In the genomic region with DNA sequence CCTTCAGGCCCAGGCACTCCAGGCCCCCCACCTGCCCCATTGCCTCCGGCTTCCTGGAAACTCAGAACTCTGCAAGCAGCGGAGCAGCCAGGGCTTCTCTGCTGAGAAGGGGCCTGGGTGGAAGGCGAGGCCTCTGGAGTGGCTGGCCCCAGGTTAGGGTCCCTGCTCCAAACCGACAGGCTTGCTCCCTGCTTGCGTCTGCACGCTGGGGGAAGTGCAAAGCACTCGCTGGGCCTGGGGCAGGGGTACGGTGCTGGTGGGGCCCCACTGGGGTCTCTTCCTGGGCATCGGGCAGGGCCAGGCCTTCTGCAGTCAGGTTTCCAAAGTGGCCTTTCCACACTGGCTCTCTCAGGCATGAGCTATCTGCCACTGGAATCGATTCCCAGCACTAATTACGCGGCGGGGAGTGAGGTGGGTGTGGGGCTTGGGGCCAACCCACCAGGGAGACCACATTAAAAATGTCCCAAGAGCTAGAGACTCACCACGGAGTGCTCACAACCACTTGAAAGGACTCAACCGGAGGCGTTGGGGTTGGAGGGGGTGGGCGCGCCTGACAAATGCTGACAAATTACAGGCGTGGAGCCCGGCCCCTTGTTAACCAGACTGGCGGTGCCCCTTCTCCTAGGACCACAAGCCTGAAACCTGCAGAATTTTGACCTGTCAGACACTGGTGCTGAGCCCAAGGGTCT, we compare ENCODE assay signal across 18 cellular contexts. TPM values are rescaled to one million over a fixed set of nuclear protein-coding genes. Genes with fewer than 3 reads are reported as not detected.
DNase-seq lines count a peak whose midpoint lies in the region; ATAC-seq and TF ChIP-seq lines count a peak whose summit lies in the region.
"Had no signal": no experiment of that assay in that cellular context is flagged by ENCODE, and none has a peak within 500 bp of the region (broad histone marks: within the 10 kb centered on the region; RNA-seq: fewer than 3 reads in every experiment).

No MANE protein-coding gene starts in this region.

- H3K27me3 Mint-ChIP-seq in activated naive CD8-positive, alpha-beta T cell treated with anti-CD3 and anti-CD28 coated beads, Interleukin-2, amount 10 ng/mL, durations not matched to agents 7 days and 5 days, result no peaks in the 10 kb centered on the region
- H3K27me3 Mint-ChIP-seq: CD4-positive, alpha-beta memory T cell had no signal

- H4K8ac ChIP-seq in neuronal stem cell (ENCODE audit: low read depth, low read length), result no peak overlapping the region

- H3K9ac ChIP-seq in DND-41 (ENCODE audit: low read depth, low read length), result no peak overlapping the region
- H3K9ac ChIP-seq in neuronal stem cell (ENCODE audit: low read depth, low read length, poor library complexity), result no peak overlapping the region

- H3K9me3 Mint-ChIP-seq in activated naive CD8-positive, alpha-beta T cell treated with anti-CD3 and anti-CD28 coated beads, Interleukin-2, amount 10 ng/mL, durations not matched to agents 7 days and 5 days, result no peaks in the 10 kb centered on the region
- H3K9me3 Mint-ChIP-seq: CD4-positive, alpha-beta memory T cell; GM23338 had no signal

- DNase-seq in Right ventricle myocardium inferior (ENCODE audit: missing footprints) (peak; percentile 37), heart right ventricle (no peak), DND-41 (peak; percentile 42), neuronal stem cell (ENCODE audit: low spot score) (no peak), NCI-H187 (lab: John Stamatoyannopoulos, UW) (no peak), T-helper 9 cell (no peak)
- no peak for DNase-seq in activated naive CD8-positive, alpha-beta T cell treated with anti-CD3 and anti-CD28 coated beads, Interleukin-2, amount 10 ng/mL, durations not matched to agents 7 days and 5 days
- DNase-seq in activated effector memory CD4-positive, alpha-beta T cell treated with Interleukin-2 at 50 U/mL for 16 hours, result no peak
- DNase-seq: CD4-positive, alpha-beta memory T cell; GF-D8; KBM-7; NCI-H1092; NCI-H510A; SJCRH30 had no signal

- no peak overlapping the region for H3K4me2 ChIP-seq in DND-41 (ENCODE audit: insufficient read depth, low read length)
- H3K4me2 ChIP-seq in neuronal stem cell (ENCODE audit: insufficient read depth, low read length, poor library complexity, severe bottlenecking), result no peak overlapping the region
- H3K4me2 ChIP-seq: GM23338 had no signal

- no peak overlapping the region for H3K18ac ChIP-seq in neuronal stem cell (ENCODE audit: low read length)

- H2AK5ac ChIP-seq in neuronal stem cell (ENCODE audit: low read depth, low read length), result no peak overlapping the region

- H2BK15ac ChIP-seq in neuronal stem cell (ENCODE audit: low read length), result no peak overlapping the region

- H3K36me3 ChIP-seq in heart right ventricle (no peaks in the 10 kb centered on the region), DND-41 (ENCODE audit: insufficient read depth, low read length) (no peaks in the 10 kb centered on the region), neuronal stem cell (replicated peaks in 1 of 2; ENCODE audit: control insufficient read depth in 2 of 2, insufficient read depth in 2 of 2, low read length in 2 of 2) (peaks cover 0 to 16% of the 10 kb centered on the region in 2 donors)
- H3K36me3 ChIP-seq: SJCRH30 had no signal

- H3K4me3 Mint-ChIP-seq in activated naive CD8-positive, alpha-beta T cell treated with anti-CD3 and anti-CD28 coated beads, Interleukin-2, amount 10 ng/mL, durations not matched to agents 7 days and 5 days, result no peak overlapping the region
- H3K4me3 Mint-ChIP-seq: CD4-positive, alpha-beta memory T cell; GM23338 had no signal

- no peaks in the 10 kb centered on the region for H3K79me2 ChIP-seq in DND-41 (ENCODE audit: insufficient read depth, low read length)

- H3K9me3 ChIP-seq in heart right ventricle, result no peaks in the 10 kb centered on the region
- H3K9me3 ChIP-seq in DND-41 (ENCODE audit: insufficient read depth, low read length, severe bottlenecking), result no peaks in the 10 kb centered on the region
- no peaks in the 10 kb centered on the region for H3K9me3 ChIP-seq in neuronal stem cell (replicated peaks in 1 of 2; ENCODE audit: control insufficient read depth in 2 of 2, insufficient read depth in 1 of 2, low read depth in 1 of 2, low read length in 2 of 2)
- H3K9me3 ChIP-seq: SJCRH30 had no signal

- H2AFZ ChIP-seq in DND-41 (ENCODE audit: low read depth, low read length) (no peak overlapping the region), neuronal stem cell (ENCODE audit: low read length) (peak overlapping the region; percentile 35)
- H2AFZ ChIP-seq: GM23338 had no signal

- 89 to 90% methylated on average over 21 of the region's 21 CpGs for WGBS in heart right ventricle, 2 donors
- WGBS in neuronal stem cell (ENCODE audit: extremely low coverage in 2 of 2, insufficient read length in 2 of 2, insufficient replicate concordance in 1 of 2), 2 donors, result no CpG with 5 or more reads among the region's 21 CpGs

- TF ChIP-seq CTCF in heart right ventricle (IDR thresholded peaks at IDR 0.05) (no peak), DND-41 (IDR thresholded peaks at IDR 0.05; ENCODE audit: borderline replicate concordance, extremely low read depth, low read length, poor library complexity, severe bottlenecking) (no peak)

- no peak overlapping the region for H2BK120ac ChIP-seq in neuronal stem cell (ENCODE audit: low read depth, low read length)

- H4K20me1 ChIP-seq in DND-41 (ENCODE audit: insufficient read depth, low read length), result peaks cover 2% of the 10 kb centered on the region; the same call in 1 of the 2 replicates

- H4K91ac ChIP-seq in neuronal stem cell (ENCODE audit: low read depth, low read length, poor library complexity), result no peak overlapping the region

- H3K14ac ChIP-seq in neuronal stem cell (ENCODE audit: low read length), result peak overlapping the region; percentile 82

- intact Hi-C loops in Right ventricle myocardium inferior (cut with DNase I), result no loop called here
- intact Hi-C loops in heart right ventricle (cut with DNase I), result loop anchor here in 1 of 10 donors (10.0 kb wide), 1 partner anchor 62 kb away; no protein-coding TSS in a partner anchor

- H3K27ac ChIP-seq in heart right ventricle (no peak overlapping the region), DND-41 (ENCODE audit: low read length) (no peak overlapping the region), neuronal stem cell (replicated peaks; ENCODE audit: low read length) (no peak overlapping the region)
- H3K27ac ChIP-seq: HL-60, SJCRH30 had no signal

- H3K27ac Mint-ChIP-seq in activated naive CD8-positive, alpha-beta T cell treated with anti-CD3 and anti-CD28 coated beads, Interleukin-2, amount 10 ng/mL, durations not matched to agents 7 days and 5 days, result no peak overlapping the region
- H3K27ac Mint-ChIP-seq: GM23338 had no signal

- POLR2A ChIA-PET in activated naive CD8-positive, alpha-beta T cell treated with anti-CD3 and anti-CD28 coated beads, Interleukin-2, amount 10 ng/mL, durations not matched to agents 7 days and 5 days (lab: Charles Lee), result no interaction called here

- no peak overlapping the region for H3K23ac ChIP-seq in neuronal stem cell (ENCODE audit: low read depth, low read length, poor library complexity)

- no peaks in the 10 kb centered on the region for H3K36me3 Mint-ChIP-seq in activated naive CD8-positive, alpha-beta T cell treated with anti-CD3 and anti-CD28 coated beads, Interleukin-2, amount 10 ng/mL, durations not matched to agents 7 days and 5 days

- H3K4me3 ChIP-seq in heart right ventricle (no peak overlapping the region), DND-41 (ENCODE audit: low read depth in 1 of 2, low read length in 2 of 2) (no peak overlapping the region), neuronal stem cell (ENCODE audit: low read length in 2 of 2) (no peak overlapping the region)
- H3K4me3 ChIP-seq: GM23338, SJCRH30 had no signal

- H3K4ac ChIP-seq in neuronal stem cell (ENCODE audit: low read length), result no peak overlapping the region

- ATAC-seq in Right ventricle myocardium inferior (no peak), heart right ventricle (no peak), DND-41 (ENCODE audit: insufficient read depth, low read depth) (peak; percentile 77)
- peak; percentile 25 for ATAC-seq in activated naive CD8-positive, alpha-beta T cell treated with anti-CD3 and anti-CD28 coated beads, Interleukin-2, amount 10 ng/mL, durations not matched to agents 7 days and 5 days (ENCODE audit: low read depth)
- ATAC-seq: GM23338 had no signal

- H3K4me1 ChIP-seq in heart right ventricle (no peaks in the 10 kb centered on the region), DND-41 (ENCODE audit: insufficient read depth, low read length) (no peaks in the 10 kb centered on the region), neuronal stem cell (ENCODE audit: control insufficient read depth in 2 of 2, insufficient read depth in 1 of 2, low read depth in 1 of 2, low read length in 2 of 2) (peaks cover 4 to 12% of the 10 kb centered on the region in 2 donors)

- peaks cover 17% of the 10 kb centered on the region for H3K79me1 ChIP-seq in neuronal stem cell (ENCODE audit: low read depth, low read length)

- no peak overlapping the region for H2BK12ac ChIP-seq in neuronal stem cell (ENCODE audit: low read length)

- H3K27me3 ChIP-seq in heart right ventricle, result no peaks in the 10 kb centered on the region
- no peaks in the 10 kb centered on the region for H3K27me3 ChIP-seq in DND-41 (ENCODE audit: insufficient read depth, low read length, poor library complexity)
- peaks cover 0 to 7% (median 0%) of the 10 kb centered on the region in 3 experiments for H3K27me3 ChIP-seq in neuronal stem cell (ENCODE audit: control insufficient read depth in 3 of 3, insufficient read depth in 3 of 3, low read depth in 1 of 3, low read length in 3 of 3)
- H3K27me3 ChIP-seq: SJCRH30 had no signal

- no peak overlapping the region for H2BK5ac ChIP-seq in neuronal stem cell (ENCODE audit: low read length)

- peaks cover 6% of the 10 kb centered on the region for H3K4me1 Mint-ChIP-seq in activated naive CD8-positive, alpha-beta T cell treated with anti-CD3 and anti-CD28 coated beads, Interleukin-2, amount 10 ng/mL, durations not matched to agents 7 days and 5 days

RNA-seq across cellular contexts. Expression of a gene that starts 17.9 kb away (rescaled TPM):
- 2.7 TPM for total RNA-seq in Right ventricle myocardium inferior
- 1 to 10 TPM in 9 of 10 donors, under 1 TPM in 1; 0.96 to 4.0 (median 1.7) TPM for total RNA-seq in heart right ventricle
- polyA plus RNA-seq in heart right ventricle, result 1 to 10 TPM; 1.1 to 5.5 TPM
- total RNA-seq in activated naive CD8-positive, alpha-beta T cell treated with anti-CD3 and anti-CD28 coated beads, Interleukin-2, amount 10 ng/mL, durations not matched to agents 7 days and 5 days, result 1 to 10 TPM; 7.1 to 8.3 TPM
- polyA plus RNA-seq in neuronal stem cell (2013, experiment 1 of 2), result 9.5 TPM
- 9.7 TPM for polyA plus RNA-seq in neuronal stem cell (2013, experiment 2 of 2)

RNA-seq across cellular contexts. Expression of a gene that starts 34.7 kb away (rescaled TPM):
- total RNA-seq in Right ventricle myocardium inferior (not detected), heart right ventricle (under 1 TPM in 4 of 10 donors, not detected in 6; 0.09 to 0.19 (median 0.12) TPM)
- polyA plus RNA-seq in heart right ventricle, result under 1 TPM; 0.06 to 0.07 TPM
- total RNA-seq in activated naive CD8-positive, alpha-beta T cell treated with anti-CD3 and anti-CD28 coated beads, Interleukin-2, amount 10 ng/mL, durations not matched to agents 7 days and 5 days, result not detected
- polyA plus RNA-seq in neuronal stem cell (2013, experiment 1 of 2), result under 0.01 TPM
- not detected for polyA plus RNA-seq in neuronal stem cell (2013, experiment 2 of 2)
- total RNA-seq: A673; CD4-positive, alpha-beta memory T cell; M059J; SJCRH30 had no signal
- polyA plus RNA-seq: GM23338 had no signal

Comparison
In these comparisons a context has a peak if more than half of its experiments do, and no peak if none do; other contexts are left out.
1. DNase-seq: peak in Right ventricle myocardium inferior (single experiment) and DND-41 (single experiment); none in heart right ventricle (0 of 2), activated naive CD8-positive, alpha-beta T cell treated with anti-CD3 and anti-CD28 coated beads, Interleukin-2, amount 10 ng/mL, durations not matched to agents 7 days and 5 days (single experiment), neuronal stem cell (single experiment), NCI-H187 (0 of 2), activated effector memory CD4-positive, alpha-beta T cell treated with Interleukin-2 at 50 U/mL for 16 hours (single experiment) and T-helper 9 cell (single experiment).
2. ATAC-seq: peak in DND-41 (single experiment) and activated naive CD8-positive, alpha-beta T cell treated with anti-CD3 and anti-CD28 coated beads, Interleukin-2, amount 10 ng/mL, durations not matched to agents 7 days and 5 days (single experiment); none in Right ventricle myocardium inferior (single experiment) and heart right ventricle (0 of 8).